In genomic region chr21:14881863-14882262, GRCh38 we compare ENCODE assay signal across 7 cellular contexts.
"Had no signal": no experiment of that assay in that cellular context is flagged by ENCODE, and none has a peak within 500 bp of the region (broad histone marks: within the 10 kb centered on the region; RNA-seq: fewer than 3 reads in every experiment).

No MANE protein-coding gene starts in this region.

- H3K4me3 Mint-ChIP-seq: H9 had no signal

- ATAC-seq: HepG2, K562 had no signal

- H3K27ac ChIP-seq: HL-60 had no signal

- DNase-seq: GOT3, H9, HCEC 1CT, KG1 had no signal

- H3K27ac Mint-ChIP-seq: H9 had no signal

- H3K9me3 Mint-ChIP-seq: H9 had no signal

- H3K4me3 ChIP-seq: K562 had no signal
